3 cellular contexts compared by ENCODE assay signal in the genomic region with DNA sequence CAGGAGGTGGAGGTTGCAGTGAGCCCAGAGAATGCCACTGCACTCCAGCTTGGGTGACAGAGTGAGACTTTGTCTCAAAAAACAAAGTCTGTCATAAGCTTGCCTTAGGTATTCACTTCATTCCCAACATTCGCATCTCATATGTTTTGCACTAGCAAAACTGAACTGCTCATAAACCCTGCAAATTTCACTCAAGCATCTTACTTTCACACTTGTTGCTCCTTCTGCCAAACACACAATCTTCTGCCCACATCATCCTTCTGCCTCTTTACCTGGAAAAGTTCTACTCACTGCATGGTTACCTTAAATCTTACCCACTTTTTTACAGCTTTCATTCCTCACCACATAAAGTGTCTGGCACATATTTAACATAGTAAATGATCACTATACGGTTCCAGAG.
"Had no signal": no experiment of that assay in that cellular context is flagged by ENCODE, and none has a peak within 500 bp of the region (broad histone marks: within the 10 kb centered on the region; RNA-seq: fewer than 3 reads in every experiment).

No MANE protein-coding gene starts in this region.

- DNase-seq: GDM1, GF-D8 had no signal

- H3K4me3 ChIP-seq: GM12878 had no signal

- ATAC-seq: GM12878 had no signal
